Comparison of ENCODE assay signal across 26 cellular contexts in the genomic region with DNA sequence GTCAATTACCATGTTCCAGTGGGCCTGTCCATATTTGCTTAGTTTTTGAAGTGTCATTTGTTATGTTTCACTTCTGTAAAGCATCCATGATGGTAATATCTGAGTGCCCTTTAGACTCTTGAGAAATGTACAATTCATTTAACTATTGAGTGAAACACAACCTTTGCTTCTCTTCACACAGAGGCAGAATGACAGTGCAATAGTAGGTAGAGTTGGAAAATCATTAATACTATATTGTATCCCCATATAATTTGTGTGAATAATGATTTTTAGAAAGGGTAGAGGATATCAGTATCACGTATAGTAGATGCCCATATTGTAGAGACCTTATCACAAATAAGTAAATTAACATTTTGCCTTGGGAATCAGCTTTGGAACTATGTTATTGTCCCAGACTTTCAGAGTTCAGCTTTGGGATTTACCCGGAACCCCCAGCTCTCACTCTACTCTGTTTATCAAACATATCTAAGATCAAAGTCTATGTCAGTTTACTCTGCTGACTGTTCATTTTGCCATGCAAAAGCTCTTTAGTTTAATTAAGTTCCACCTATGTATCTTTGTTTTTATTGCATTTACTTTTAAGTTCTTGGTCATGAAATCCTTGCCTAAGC.
"Had no signal": no experiment of that assay in that cellular context is flagged by ENCODE, and none has a peak within 500 bp of the region (broad histone marks: within the 10 kb centered on the region; RNA-seq: fewer than 3 reads in every experiment).

No MANE protein-coding gene starts in this region.

- H3K36me3 ChIP-seq: colonic mucosa, pancreas, thyroid gland, upper lobe of right lung had no signal

- ATAC-seq: naive thymus-derived CD8-positive, alpha-beta T cell; pancreas; psoas muscle; stimulated activated memory B cell treated with anti-CD40 and anti-IgM and Interleukin-4, amounts not matched to agents 10 μg/mL and 1 μg/mL and 100 μg/mL, for 72 hours; stimulated activated naive CD8-positive, alpha-beta T cell treated with anti-CD3 and anti-CD28 coated beads, Interleukin-15, amount 100 ng/mL, for 72 hours; upper lobe of right lung had no signal

- H3K4me1 ChIP-seq: colonic mucosa, pancreas, thyroid gland, upper lobe of right lung had no signal

- FAIRE-seq: frontal cortex, pancreas had no signal

- H3K27ac ChIP-seq: colonic mucosa, dorsolateral prefrontal cortex, pancreas, psoas muscle, thyroid gland, upper lobe of right lung had no signal

- H3K4me3 ChIP-seq: colonic mucosa, dorsolateral prefrontal cortex, pancreas, psoas muscle, smooth muscle cell, thyroid gland, upper lobe of right lung had no signal

- DNase-seq: activated CD4-positive, alpha-beta memory T cell treated with anti-CD3 and anti-CD28 coated beads, Interleukin-2, amount 10 ng/mL, durations not matched to agents 7 days and 5 days; activated CD4-positive, alpha-beta T cell treated with anti-CD3 and anti-CD28 coated beads for 1 hour; activated CD4-positive, alpha-beta T cell treated with anti-CD3 and anti-CD28 coated beads, Interleukin-2, amount 10 ng/mL, durations not matched to agents 7 days and 5 days; activated naive CD4-positive, alpha-beta T cell; activated T-cell treated with anti-CD3 and anti-CD28 coated beads, Interleukin-2, amount 50 U/mL, for 48 hours; anterior cingulate cortex; cerebellar nuclear complex; colonic mucosa; dorsolateral prefrontal cortex; effector memory CD4-positive, alpha-beta T cell; islet precursor cell; midbrain; naive thymus-derived CD8-positive, alpha-beta T cell; nucleus accumbens; pancreas; psoas muscle; stimulated activated CD4-positive, alpha-beta T cell treated with anti-CD3 and anti-CD28 coated beads, Interleukin-1b, Interleukin-23, amount 100 ng/mL, for 48 hours; stimulated activated CD4-positive, alpha-beta T cell treated with anti-CD3 and anti-CD28 coated beads, Interleukin-4, amount 100 ng/mL, for 4 hours; stimulated activated CD8-positive, alpha-beta memory T cell treated with anti-CD3 and anti-CD28 coated beads, Interleukin-4, amount 100 ng/mL, for 48 hours; stimulated activated naive CD8-positive, alpha-beta T cell treated with anti-CD3 and anti-CD28 coated beads, Interleukin-15, amount 100 ng/mL, for 72 hours; T-helper 2 cell; thyroid gland; upper lobe of right lung had no signal

- H3K9me3 ChIP-seq: colonic mucosa, pancreas, psoas muscle, thyroid gland, upper lobe of right lung had no signal

- H3K4me2 ChIP-seq: smooth muscle cell had no signal

- H3K27me3 ChIP-seq: colonic mucosa, pancreas, thyroid gland, upper lobe of right lung had no signal
